9 cellular contexts compared by ENCODE assay signal in genomic region chr1:153610334-153611023, GRCh38. TPM values are rescaled to one million over a fixed set of nuclear protein-coding genes. Genes with fewer than 3 reads are reported as not detected.
A peak's percentile ranks its signal among the peaks of the same experiment; 100 is the strongest.
DNase-seq lines count a peak whose midpoint lies in the region; ATAC-seq lines count a peak whose summit lies in the region.
"Had no signal": no experiment of that assay in that cellular context is flagged by ENCODE, and none has a peak within 500 bp of the region (broad histone marks: within the 10 kb centered on the region; RNA-seq: fewer than 3 reads in every experiment).

No MANE protein-coding gene starts in this region.

- ATAC-seq in GM21619 (IDR thresholded peaks at IDR 0.05; ENCODE audit: unreplicated experiment) = no peak
- ATAC-seq: stimulated activated memory B cell treated with anti-CD40 and anti-IgM and Interleukin-4, amounts not matched to agents 10 μg/mL and 1 μg/mL and 100 μg/mL, for 72 hours had no signal

- peak; percentile 82 for DNase-seq in HT1080 (ENCODE audit: low read depth)
- DNase-seq in dermis blood vessel endothelial cell = peak; percentile 60
- DNase-seq in renal cortical epithelial cell (ENCODE audit: low read depth) = peak; percentile 34
- no peak for DNase-seq in COR-L47 (lab: John Stamatoyannopoulos, UW)
- DNase-seq in NOMO-1 (lab: John Stamatoyannopoulos, UW; ENCODE audit: unreplicated experiment in 2 of 2) = no peak
- DNase-seq: activated T-cell treated with anti-CD3 and anti-CD28 coated beads for 4 hours, NCI-H526 had no signal

RNA-seq across cellular contexts. Expression of gene S100A16, which starts 2.5 kb away (rescaled TPM):
- total RNA-seq in HT1080 (2014; rRNA removed; shearing (Covaris generic)) = 862 and 1,038 TPM in 2 replicates
- polyA plus RNA-seq in HT1080 (2015; cell fraction: cytosol; rRNA removed) = 1,019 and 1,209 TPM in 2 replicates
- 389 and 402 TPM in 2 replicates for polyA plus RNA-seq in HT1080 (2015; cell fraction: nucleus; rRNA removed)
- total RNA-seq in dermis blood vessel endothelial cell = 581 and 601 TPM in 2 replicates
- 406 and 1,037 TPM in 2 replicates for total RNA-seq in renal cortical epithelial cell

RNA-seq across cellular contexts. Expression of gene S100A14, which starts 5.6 kb away (rescaled TPM):
- 0.88 TPM in 1 of 2 replicates, not detected in the other for total RNA-seq in HT1080 (2014; rRNA removed; shearing (Covaris generic))
- 0.08 and 0.67 TPM in 2 replicates for polyA plus RNA-seq in HT1080 (2015; cell fraction: cytosol; rRNA removed)
- 0.50 TPM in 1 of 2 replicates, not detected in the other for polyA plus RNA-seq in HT1080 (2015; cell fraction: nucleus; rRNA removed)
- total RNA-seq in dermis blood vessel endothelial cell (0.42 and 0.68 TPM in 2 replicates), renal cortical epithelial cell (1.0 and 52.3 TPM in 2 replicates)

RNA-seq across cellular contexts. Expression of gene S100A13, which starts 16.8 kb away (rescaled TPM):
- total RNA-seq in HT1080 (2014; rRNA removed; shearing (Covaris generic)) = 71.0 and 106 TPM in 2 replicates
- 120 and 130 TPM in 2 replicates for polyA plus RNA-seq in HT1080 (2015; cell fraction: cytosol; rRNA removed)
- polyA plus RNA-seq in HT1080 (2015; cell fraction: nucleus; rRNA removed) = 77.6 and 83.5 TPM in 2 replicates
- 39.0 and 91.7 TPM in 2 replicates for total RNA-seq in dermis blood vessel endothelial cell
- 95.6 and 246 TPM in 2 replicates for total RNA-seq in renal cortical epithelial cell

RNA-seq across cellular contexts. Expression of gene S100A1, which starts 17.8 kb away (rescaled TPM):
- total RNA-seq in HT1080 (2014; rRNA removed; shearing (Covaris generic)) = 0.17 TPM in 1 of 2 replicates, not detected in the other
- 0.23 TPM in 1 of 2 replicates, not detected in the other for polyA plus RNA-seq in HT1080 (2015; cell fraction: cytosol; rRNA removed)
- 0.12 TPM in 1 of 2 replicates, not detected in the other for polyA plus RNA-seq in HT1080 (2015; cell fraction: nucleus; rRNA removed)
- total RNA-seq in dermis blood vessel endothelial cell (not detected in 2 replicates), renal cortical epithelial cell (9.7 and 13.9 TPM in 2 replicates)

RNA-seq across cellular contexts. Expression of gene CHTOP, which starts 23.4 kb away (rescaled TPM):
- 46.3 and 55.8 TPM in 2 replicates for total RNA-seq in HT1080 (2014; rRNA removed; shearing (Covaris generic))
- 68.5 and 74.3 TPM in 2 replicates for polyA plus RNA-seq in HT1080 (2015; cell fraction: cytosol; rRNA removed)
- polyA plus RNA-seq in HT1080 (2015; cell fraction: nucleus; rRNA removed) = 138 and 140 TPM in 2 replicates
- 21.1 and 25.9 TPM in 2 replicates for total RNA-seq in dermis blood vessel endothelial cell
- 19.6 and 41.0 TPM in 2 replicates for total RNA-seq in renal cortical epithelial cell

Comparison
In these comparisons a context has a peak if more than half of its experiments do, and no peak if none do; other contexts are left out.
1. DNase-seq: peak in HT1080 (single experiment), dermis blood vessel endothelial cell (single experiment) and renal cortical epithelial cell (single experiment); none in COR-L47 (single experiment) and NOMO-1 (0 of 2).